In genomic region chr14:56339855-56340701, GRCh38 we compare ENCODE assay signal across 8 cellular contexts.
DNase-seq lines count a peak whose midpoint lies in the region; ATAC-seq, FAIRE-seq and TF ChIP-seq lines count a peak whose summit lies in the region.

No MANE protein-coding gene starts in this region.

- H3K4me1 Mint-ChIP-seq in CD4-positive, alpha-beta T cell (ENCODE audit: low read depth): no peaks in the 10 kb centered on the region
- H3K4me1 Mint-ChIP-seq in osteocyte (ENCODE audit: unreplicated experiment): peaks cover 21% of the 10 kb centered on the region
- peaks cover 8% of the 10 kb centered on the region for H3K4me1 Mint-ChIP-seq in type B pancreatic cell (ENCODE audit: unreplicated experiment)

- CTCF ChIA-PET in CD4-positive, alpha-beta T cell (lab: Charles Lee): interaction anchor here (0.7 to 2.2 kb wide), 8 partner anchors 15 to 893 kb away, joined by 3 to 6 read pairs (median 4); no protein-coding TSS in a partner anchor

- DNase-seq in CD4-positive, alpha-beta T cell: peak; percentile 6 to 55 (median 36)
- DNase-seq in KBM-7 (peak; percentile 91), RKO (ENCODE audit: low spot score) (peak; percentile 76), frontal cortex (ENCODE audit: low spot score in 2 of 2) (peak; percentile 44 to 64), osteocyte (ENCODE audit: extremely low spot score, unreplicated experiment) (no peak), type B pancreatic cell (ENCODE audit: extremely low spot score, unreplicated experiment) (no peak)
- peak; percentile 13 for DNase-seq in activated T-helper 9 cell treated with anti-CD3 and anti-CD28 coated beads, Interleukin-2, amount 50 U/mL, for 16 hours (ENCODE audit: low read depth)

- in situ Hi-C loops in KBM-7 (cut with MboI; ENCODE audit: low pct_unique_long_range_greater_than_20kb, low sequenced_read_pairs): no loop called here

- TF ChIP-seq CTCF in CD4-positive, alpha-beta T cell (IDR thresholded peaks at IDR 0.05): peak; percentile 63
- peak; percentile 84 for TF ChIP-seq CTCF in osteocyte (IDR thresholded peaks at IDR 0.05)
- TF ChIP-seq CTCF in type B pancreatic cell (conservative IDR thresholded peaks at IDR 0.05): peak; percentile 78

- H3K27me3 ChIP-seq in CD4-positive, alpha-beta T cell (ENCODE audit: control insufficient read depth, insufficient read depth, low read length): no peaks in the 10 kb centered on the region

- POLR2A ChIA-PET in CD4-positive, alpha-beta T cell (lab: Charles Lee): interaction anchor here (0.8 kb wide), 1 partner anchor 609 kb away, joined by 4 read pairs; no protein-coding TSS in a partner anchor

- no peaks in the 10 kb centered on the region for H3K9me3 ChIP-seq in CD4-positive, alpha-beta T cell (ENCODE audit: control insufficient read depth, low read length)

- H3K9me3 Mint-ChIP-seq in CD4-positive, alpha-beta T cell: no peaks in the 10 kb centered on the region
- H3K9me3 Mint-ChIP-seq in osteocyte (ENCODE audit: unreplicated experiment): no peaks in the 10 kb centered on the region
- no peaks in the 10 kb centered on the region for H3K9me3 Mint-ChIP-seq in type B pancreatic cell

- no peak overlapping the region for H3K27ac ChIP-seq in CD4-positive, alpha-beta T cell (ENCODE audit: low read depth, low read length)

- intact Hi-C loops in CD4-positive, alpha-beta T cell (cut with DNase I, micrococcal nuclease): loop anchor here (1.0 to 10.0 kb wide), 5 partner anchors 607 to 893 kb away; no protein-coding TSS in a partner anchor

- peak; percentile 58 for ATAC-seq in CD4-positive, alpha-beta T cell (ENCODE audit: poor library complexity)
- peak; percentile 64 for ATAC-seq in GM21381 (IDR thresholded peaks at IDR 0.05; ENCODE audit: unreplicated experiment)

- no peak overlapping the region for H3K4me3 Mint-ChIP-seq in CD4-positive, alpha-beta T cell
- H3K4me3 Mint-ChIP-seq in osteocyte (ENCODE audit: unreplicated experiment) (no peak overlapping the region), type B pancreatic cell (no peak overlapping the region)

- no peaks in the 10 kb centered on the region for H3K27me3 Mint-ChIP-seq in CD4-positive, alpha-beta T cell
- H3K27me3 Mint-ChIP-seq in osteocyte (ENCODE audit: unreplicated experiment) (no peaks in the 10 kb centered on the region), type B pancreatic cell (no peaks in the 10 kb centered on the region)

- no peaks in the 10 kb centered on the region for H3K36me3 Mint-ChIP-seq in CD4-positive, alpha-beta T cell (ENCODE audit: low read depth)
- no peaks in the 10 kb centered on the region for H3K36me3 Mint-ChIP-seq in osteocyte (ENCODE audit: unreplicated experiment)
- H3K36me3 Mint-ChIP-seq in type B pancreatic cell: no peaks in the 10 kb centered on the region

- FAIRE-seq in frontal cortex (lab: Jason Lieb, UNC): no peak

- no peak overlapping the region for H3K27ac Mint-ChIP-seq in CD4-positive, alpha-beta T cell
- H3K27ac Mint-ChIP-seq in osteocyte (ENCODE audit: unreplicated experiment): peak overlapping the region; percentile 63
- peak overlapping the region; percentile 60 for H3K27ac Mint-ChIP-seq in type B pancreatic cell

Comparison
In these comparisons a context has a peak if more than half of its experiments do, and no peak if none do; other contexts are left out.
1. DNase-seq: peak in CD4-positive, alpha-beta T cell (10 of 10), KBM-7 (single experiment), RKO (single experiment), activated T-helper 9 cell treated with anti-CD3 and anti-CD28 coated beads, Interleukin-2, amount 50 U/mL, for 16 hours (single experiment) and frontal cortex (2 of 2); none in osteocyte (single experiment) and type B pancreatic cell (single experiment).
2. Peak in every context shown above with its lines, with median percentiles within 50 percentile points of each other: CTCF ChIP-seq.